ENCODE assay signal across 9 cellular contexts in the genomic region with DNA sequence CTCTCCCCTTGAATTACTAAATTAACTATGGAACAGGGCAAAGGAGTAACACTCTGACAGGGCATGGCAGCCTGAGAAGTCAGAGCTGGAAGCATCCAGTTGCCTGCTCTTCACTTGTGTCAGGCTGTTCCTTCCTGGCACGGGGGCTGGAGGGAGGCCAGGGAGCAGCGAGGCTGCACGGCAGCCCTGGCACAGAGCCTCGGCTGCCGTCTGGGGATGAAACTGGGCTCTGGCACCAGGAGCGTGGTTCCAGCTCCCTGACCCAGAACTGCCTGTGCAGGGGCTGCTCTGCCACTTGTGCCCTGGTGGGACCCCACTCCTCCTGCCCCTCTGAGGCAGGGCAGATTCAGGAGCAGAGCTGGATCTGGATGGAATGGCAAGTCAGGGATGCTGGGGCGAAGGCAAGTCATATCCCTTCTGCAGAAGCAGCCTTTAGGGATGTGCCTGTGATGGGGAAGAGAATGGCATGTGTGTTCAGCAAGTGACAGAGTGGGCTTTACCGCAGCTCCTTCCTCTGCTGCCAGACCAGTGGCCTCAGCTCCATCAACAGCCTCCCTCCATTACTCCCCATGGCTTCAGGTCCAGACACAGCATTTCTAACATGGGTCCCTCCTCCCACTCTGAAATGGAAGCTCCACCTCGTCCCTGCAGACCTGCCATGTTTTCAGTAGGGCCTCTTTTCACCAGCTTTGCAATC. TPM values are rescaled to one million over a fixed set of nuclear protein-coding genes. Genes with fewer than 3 reads are reported as not detected.
DNase-seq lines count a peak whose midpoint lies in the region; ATAC-seq and TF ChIP-seq lines count a peak whose summit lies in the region.
"Had no signal": no experiment of that assay in that cellular context is flagged by ENCODE, and none has a peak within 500 bp of the region (broad histone marks: within the 10 kb centered on the region; RNA-seq: fewer than 3 reads in every experiment).

No MANE protein-coding gene starts in this region.

- DNase-seq in Calu3 = no peak
- peak; percentile 57 to 79 for DNase-seq in foreskin fibroblast
- DNase-seq in pons (ENCODE audit: low spot score) = peak; percentile 82
- DNase-seq in activated CD4-positive, CD25-positive, alpha-beta regulatory T cell (lab: John Stamatoyannopoulos, UW) = no peak
- no peak for DNase-seq in CD8-positive, alpha-beta T cell

- no peak overlapping the region for H3K27ac ChIP-seq in CD8-positive, alpha-beta T cell (ENCODE audit: low read depth, low read length)

- ATAC-seq in GM21723 (IDR thresholded peaks at IDR 0.05; ENCODE audit: unreplicated experiment) = no peak
- ATAC-seq in CD8-positive, alpha-beta T cell = no peak
- no peak for ATAC-seq in HG03442 (IDR thresholded peaks at IDR 0.05; ENCODE audit: unreplicated experiment)

- POLR2A ChIA-PET in CD8-positive, alpha-beta T cell (lab: Charles Lee) = no interaction called here

- no peaks in the 10 kb centered on the region for H3K36me3 Mint-ChIP-seq in Calu3 (ENCODE audit: insufficient read depth, unreplicated experiment)
- H3K36me3 Mint-ChIP-seq in CD8-positive, alpha-beta T cell = no peaks in the 10 kb centered on the region

- H3K36me3 ChIP-seq in CD8-positive, alpha-beta T cell (ENCODE audit: insufficient read depth, low read length) = no peaks in the 10 kb centered on the region

- intact Hi-C loops in Calu3 (cut with micrococcal nuclease; ENCODE audit: unreplicated experiment) = no loop called here
- intact Hi-C loops in CD8-positive, alpha-beta T cell (cut with DNase I, micrococcal nuclease) = no loop called here

- CTCF ChIA-PET in Calu3 (lab: Charles Lee) = interaction anchor here (0.6 to 1.2 kb wide), 3 partner anchors 14 to 269 kb away, joined by 3 read pairs; no protein-coding TSS in a partner anchor
- CTCF ChIA-PET in CD8-positive, alpha-beta T cell (lab: Charles Lee) = no interaction called here

- no peaks in the 10 kb centered on the region for H3K9me3 ChIP-seq in CD8-positive, alpha-beta T cell (ENCODE audit: low read length)

- peaks cover 3% of the 10 kb centered on the region for H3K9me3 Mint-ChIP-seq in Calu3 (ENCODE audit: low read depth, unreplicated experiment)
- no peaks in the 10 kb centered on the region for H3K9me3 Mint-ChIP-seq in CD8-positive, alpha-beta T cell

- no peak overlapping the region for H3K4me3 Mint-ChIP-seq in Calu3 (ENCODE audit: low read depth, unreplicated experiment)
- no peak overlapping the region for H3K4me3 Mint-ChIP-seq in CD8-positive, alpha-beta T cell

- no peaks in the 10 kb centered on the region for H3K4me1 ChIP-seq in CD8-positive, alpha-beta T cell (ENCODE audit: insufficient read depth, low read length)

- H3K27me3 Mint-ChIP-seq in Calu3 (ENCODE audit: unreplicated experiment) = no peaks in the 10 kb centered on the region
- H3K27me3 Mint-ChIP-seq in CD8-positive, alpha-beta T cell (ENCODE audit: low read depth) = peaks cover 18% of the 10 kb centered on the region

- no TSS peak for BruUV-seq in Calu3 (replicated peaks; lab: Mats Ljungman, UMichigan)

- H3K4me1 Mint-ChIP-seq in Calu3 (ENCODE audit: low read depth, unreplicated experiment) = peaks cover 22% of the 10 kb centered on the region
- H3K4me1 Mint-ChIP-seq in CD8-positive, alpha-beta T cell (ENCODE audit: low read depth) = no peaks in the 10 kb centered on the region

- TF ChIP-seq CTCF in Calu3 (IDR thresholded peaks at IDR 0.05; ENCODE audit: unreplicated experiment) (no peak), foreskin fibroblast (IDR thresholded peaks at IDR 0.05; ENCODE audit: low read depth, low read length) (no peak)
- no peak for TF ChIP-seq CTCF in CD8-positive, alpha-beta T cell (IDR thresholded peaks at IDR 0.05)

- peak overlapping the region; percentile 10 to 17 for H3K4me3 ChIP-seq in foreskin fibroblast (ENCODE audit: low read depth in 1 of 2, low read length in 2 of 2)
- no peak overlapping the region for H3K4me3 ChIP-seq in CD8-positive, alpha-beta T cell (ENCODE audit: low read depth, low read length)

- peak overlapping the region; percentile 51 for H3K27ac Mint-ChIP-seq in Calu3 (ENCODE audit: unreplicated experiment)
- no peak overlapping the region for H3K27ac Mint-ChIP-seq in CD8-positive, alpha-beta T cell

- H3K27me3 ChIP-seq in CD8-positive, alpha-beta T cell (ENCODE audit: insufficient read depth, low read length) = no peaks in the 10 kb centered on the region

TF ChIP-seq in PFSK-1, 5 proteins besides CTCF, POLR2A, EP300 and RAD21:
- TF ChIP-seq TAF1 (IDR thresholded peaks at IDR 0.05; ENCODE audit: borderline replicate concordance, insufficient read depth, low read length) (no peak), POLR2AphosphoS5 (IDR thresholded peaks at IDR 0.05; ENCODE audit: low read depth, low read length) (no peak), FOXP2 (optimal IDR thresholded peaks at IDR 0.05; ENCODE audit: borderline replicate concordance, extremely low read depth, extremely low read length, insufficient read depth) (peak; percentile 30)
- TF ChIP-seq, protein P1, sequence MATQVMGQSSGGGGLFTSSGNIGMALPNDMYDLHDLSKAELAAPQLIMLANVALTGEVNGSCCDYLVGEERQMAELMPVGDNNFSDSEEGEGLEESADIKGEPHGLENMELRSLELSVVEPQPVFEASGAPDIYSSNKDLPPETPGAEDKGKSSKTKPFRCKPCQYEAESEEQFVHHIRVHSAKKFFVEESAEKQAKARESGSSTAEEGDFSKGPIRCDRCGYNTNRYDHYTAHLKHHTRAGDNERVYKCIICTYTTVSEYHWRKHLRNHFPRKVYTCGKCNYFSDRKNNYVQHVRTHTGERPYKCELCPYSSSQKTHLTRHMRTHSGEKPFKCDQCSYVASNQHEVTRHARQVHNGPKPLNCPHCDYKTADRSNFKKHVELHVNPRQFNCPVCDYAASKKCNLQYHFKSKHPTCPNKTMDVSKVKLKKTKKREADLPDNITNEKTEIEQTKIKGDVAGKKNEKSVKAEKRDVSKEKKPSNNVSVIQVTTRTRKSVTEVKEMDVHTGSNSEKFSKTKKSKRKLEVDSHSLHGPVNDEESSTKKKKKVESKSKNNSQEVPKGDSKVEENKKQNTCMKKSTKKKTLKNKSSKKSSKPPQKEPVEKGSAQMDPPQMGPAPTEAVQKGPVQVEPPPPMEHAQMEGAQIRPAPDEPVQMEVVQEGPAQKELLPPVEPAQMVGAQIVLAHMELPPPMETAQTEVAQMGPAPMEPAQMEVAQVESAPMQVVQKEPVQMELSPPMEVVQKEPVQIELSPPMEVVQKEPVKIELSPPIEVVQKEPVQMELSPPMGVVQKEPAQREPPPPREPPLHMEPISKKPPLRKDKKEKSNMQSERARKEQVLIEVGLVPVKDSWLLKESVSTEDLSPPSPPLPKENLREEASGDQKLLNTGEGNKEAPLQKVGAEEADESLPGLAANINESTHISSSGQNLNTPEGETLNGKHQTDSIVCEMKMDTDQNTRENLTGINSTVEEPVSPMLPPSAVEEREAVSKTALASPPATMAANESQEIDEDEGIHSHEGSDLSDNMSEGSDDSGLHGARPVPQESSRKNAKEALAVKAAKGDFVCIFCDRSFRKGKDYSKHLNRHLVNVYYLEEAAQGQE (IDR thresholded peaks at IDR 0.05; ENCODE audit: insufficient read depth in 1 of 2, low read depth in 2 of 2, low read length in 2 of 2) = no peak

RNA-seq across cellular contexts. Expression of a gene that starts 42.1 kb away (rescaled TPM):
- total RNA-seq in Calu3 (2022) = 0.54 and 0.66 TPM in 2 replicates
- 9.8 TPM for polyA plus RNA-seq in PFSK-1 (2012; ENCODE audit: insufficient read length, low read depth)
- total RNA-seq in CD8-positive, alpha-beta T cell = not detected
- total RNA-seq: T-helper 1 cell treated with Interleukin-12 subunit alpha and Interleukin-12 subunit beta and Interleukin-4 antibody, amounts not matched to agents 30 ng/mL and 1 ng/mL, for 36 hours had no signal

Comparison
In these comparisons a context has a peak if more than half of its experiments do, and no peak if none do; other contexts are left out.
1. DNase-seq: peak in foreskin fibroblast (2 of 2) and pons (single experiment); none in Calu3 (single experiment), activated CD4-positive, CD25-positive, alpha-beta regulatory T cell (0 of 4) and CD8-positive, alpha-beta T cell (0 of 7).